In the genomic region with DNA sequence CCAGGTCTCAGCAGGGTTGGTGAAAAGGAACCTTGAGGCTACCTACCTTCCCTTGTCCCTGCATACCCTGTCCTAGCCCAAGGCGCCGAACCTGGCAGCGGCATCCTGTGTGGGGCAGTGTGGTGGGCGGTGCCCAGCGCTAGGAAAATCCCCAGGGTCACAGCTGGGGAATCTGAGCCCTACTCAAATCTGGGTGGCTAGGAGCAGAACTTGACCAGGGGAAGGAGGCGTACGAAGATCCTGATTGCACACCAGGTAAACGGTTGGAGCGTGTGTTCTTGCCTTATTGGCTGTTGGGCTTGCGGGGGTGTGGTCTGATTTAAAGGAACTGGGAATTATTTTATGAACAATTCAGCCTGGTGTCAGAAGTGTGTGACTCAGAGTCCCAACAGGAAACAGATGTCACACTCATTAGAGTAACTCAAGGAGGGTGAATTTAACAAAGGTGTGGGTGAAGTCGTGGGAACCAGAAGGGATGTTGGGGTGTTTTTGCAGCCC, we compare ENCODE assay signal across 12 cellular contexts.
DNase-seq lines count a peak whose midpoint lies in the region; TF ChIP-seq lines count a peak whose summit lies in the region.
"Had no signal": no experiment of that assay in that cellular context is flagged by ENCODE, and none has a peak within 500 bp of the region (broad histone marks: within the 10 kb centered on the region; RNA-seq: fewer than 3 reads in every experiment).

No MANE protein-coding gene starts in this region.

- no peaks in the 10 kb centered on the region for H3K9me2 ChIP-seq in GM23248 (ENCODE audit: insufficient read depth)

- H3K27me3 ChIP-seq in GM23248 (replicated peaks; ENCODE audit: insufficient read depth) (peaks cover 6% of the 10 kb centered on the region), smooth muscle cell (ENCODE audit: low read depth) (no peaks in the 10 kb centered on the region)
- H3K27me3 ChIP-seq: testis had no signal

- no peak overlapping the region for H2AFZ ChIP-seq in GM23248
- H2AFZ ChIP-seq in smooth muscle cell (ENCODE audit: low read depth), result no peak overlapping the region

- in situ Hi-C loops in GM23248 (cut with MboI), result no loop called here

- TF ChIP-seq CTCF in GM12865 (IDR thresholded peaks at IDR 0.05; ENCODE audit: insufficient read depth, low read depth, low read length, missing control alignments) (no peak), NB4 (IDR thresholded peaks at IDR 0.05; ENCODE audit: low read depth, low read length) (no peak), smooth muscle cell (IDR thresholded peaks at IDR 0.05; ENCODE audit: borderline replicate concordance, insufficient read depth, poor library complexity, severe bottlenecking) (no peak)

- H3K9me3 ChIP-seq in GM23248 (ENCODE audit: low read depth), result no peaks in the 10 kb centered on the region
- no peaks in the 10 kb centered on the region for H3K9me3 ChIP-seq in smooth muscle cell (replicated peaks; ENCODE audit: low read depth)
- H3K9me3 ChIP-seq: testis had no signal

- WGBS in GM23248 (ENCODE audit: low coverage in 1 of 2, low lambda C conversion rate in 2 of 2, missing lambda C conversion rate in 2 of 2), 2 experiments, result 69 to 70% methylated on average over 11 of the region's 11 CpGs
- 94% methylated on average over 11 of the region's 11 CpGs for WGBS in smooth muscle cell (ENCODE audit: low lambda C conversion rate)

- no peak overlapping the region for H3K4me2 ChIP-seq in GM23248 (ENCODE audit: unreplicated experiment)
- no peak overlapping the region for H3K4me2 ChIP-seq in smooth muscle cell

- peak; percentile 77 for DNase-seq in GM12865 (ENCODE audit: low read depth)
- DNase-seq in GM23248, result peak; percentile 7
- peak; percentile 52 for DNase-seq in NB4 (ENCODE audit: low read depth)
- DNase-seq in germinal center (ENCODE audit: low spot score), result peak; percentile 35
- DNase-seq in NCI-H1092 treated with DMSO at 0.1 percent for 48 hours (lab: John Stamatoyannopoulos, UW), result no peak
- DNase-seq in NCI-H1694 (lab: John Stamatoyannopoulos, UW), result no peak
- DNase-seq in smooth muscle cell (lab: John Stamatoyannopoulos, UW; ENCODE audit: unreplicated experiment), result no peak
- no peak for DNase-seq in NCI-H1048 (lab: John Stamatoyannopoulos, UW)
- DNase-seq: cerebellar nuclear complex, DND-41, NCI-H82, testis had no signal

- H3K36me3 ChIP-seq in GM23248 (ENCODE audit: low read depth), result no peaks in the 10 kb centered on the region
- H3K36me3 ChIP-seq in smooth muscle cell (ENCODE audit: low read depth), result no peaks in the 10 kb centered on the region

- H3K79me2 ChIP-seq in GM23248 (ENCODE audit: insufficient read depth) (no peaks in the 10 kb centered on the region), smooth muscle cell (ENCODE audit: low read depth) (no peaks in the 10 kb centered on the region)

- no peaks in the 10 kb centered on the region for H3F3A ChIP-seq in GM23248 (ENCODE audit: insufficient read depth)
- H3F3A ChIP-seq in smooth muscle cell (ENCODE audit: low read depth), result no peaks in the 10 kb centered on the region

- TF ChIP-seq POLR2A in NB4 (IDR thresholded peaks at IDR 0.05; ENCODE audit: extremely low read depth, insufficient read length), result no peak

- H3K9ac ChIP-seq in GM23248 (no peak overlapping the region), smooth muscle cell (ENCODE audit: low read depth) (no peak overlapping the region)

- no peak overlapping the region for H3K4me3 ChIP-seq in GM12865 (ENCODE audit: low read depth, low read length)
- no peak overlapping the region for H3K4me3 ChIP-seq in GM23248
- no peak overlapping the region for H3K4me3 ChIP-seq in NB4 (ENCODE audit: low read depth, low read length)
- H3K4me3 ChIP-seq in smooth muscle cell, result no peak overlapping the region
- H3K4me3 ChIP-seq: testis had no signal

- H4K20me1 ChIP-seq in GM23248 (ENCODE audit: insufficient read depth) (no peaks in the 10 kb centered on the region), smooth muscle cell (ENCODE audit: low read depth) (no peaks in the 10 kb centered on the region)

- H3K27ac ChIP-seq in GM23248 (no peak overlapping the region), smooth muscle cell (ENCODE audit: low read depth) (no peak overlapping the region)
- H3K27ac ChIP-seq: testis had no signal

- H3K4me1 ChIP-seq in GM23248 (ENCODE audit: insufficient read depth) (no peaks in the 10 kb centered on the region), smooth muscle cell (ENCODE audit: low read depth) (no peaks in the 10 kb centered on the region)
- H3K4me1 ChIP-seq: testis had no signal

Comparison
In these comparisons a context has a peak if more than half of its experiments do, and no peak if none do; other contexts are left out.
1. DNase-seq: peak in GM12865 (single experiment), GM23248 (single experiment), NB4 (single experiment) and germinal center (single experiment); none in NCI-H1092 treated with DMSO at 0.1 percent for 48 hours (single experiment), NCI-H1694 (single experiment), smooth muscle cell (single experiment) and NCI-H1048 (single experiment).